Comparison of ENCODE assay signal across 8 cellular contexts in genomic region chr9:124218438-124219289, GRCh38. TPM values are rescaled to one million over a fixed set of nuclear protein-coding genes. Genes with fewer than 3 reads are reported as not detected.
A peak's percentile ranks its signal among the peaks of the same experiment; 100 is the strongest.
DNase-seq lines count a peak whose midpoint lies in the region; ATAC-seq and TF ChIP-seq lines count a peak whose summit lies in the region.

No MANE protein-coding gene starts in this region.

- peak overlapping the region in 1 of 9 donors; percentile 55 for H3K27ac Mint-ChIP-seq in naive thymus-derived CD4-positive, alpha-beta T cell
- no peak overlapping the region for H3K27ac Mint-ChIP-seq in endothelial cell (ENCODE audit: unreplicated experiment)

- no peaks in the 10 kb centered on the region for H3K27me3 ChIP-seq in naive thymus-derived CD4-positive, alpha-beta T cell (ENCODE audit: control insufficient read depth in 2 of 2, insufficient read depth in 2 of 2, low read length in 2 of 2)

- CTCF ChIA-PET in naive thymus-derived CD4-positive, alpha-beta T cell (lab: Charles Lee): no interaction called here

- POLR2A ChIA-PET in naive thymus-derived CD4-positive, alpha-beta T cell (lab: Charles Lee): no interaction called here

- H3K36me3 Mint-ChIP-seq in naive thymus-derived CD4-positive, alpha-beta T cell: no peaks in the 10 kb centered on the region
- no peaks in the 10 kb centered on the region for H3K36me3 Mint-ChIP-seq in endothelial cell (ENCODE audit: low read depth, unreplicated experiment)

- H3K9me3 Mint-ChIP-seq in naive thymus-derived CD4-positive, alpha-beta T cell: peaks cover 0 to 5% (median 0%) of the 10 kb centered on the region in 11 donors
- H3K9me3 Mint-ChIP-seq in endothelial cell (ENCODE audit: unreplicated experiment): no peaks in the 10 kb centered on the region

- H3K4me1 Mint-ChIP-seq in naive thymus-derived CD4-positive, alpha-beta T cell: peaks cover 13 to 68% (median 38%) of the 10 kb centered on the region in 7 donors
- peaks cover 28% of the 10 kb centered on the region for H3K4me1 Mint-ChIP-seq in endothelial cell (ENCODE audit: unreplicated experiment)

- H3K4me3 Mint-ChIP-seq in naive thymus-derived CD4-positive, alpha-beta T cell: peak overlapping the region in 1 of 10 donors; percentile 21
- no peak overlapping the region for H3K4me3 Mint-ChIP-seq in endothelial cell (ENCODE audit: unreplicated experiment)

- H3K4me1 ChIP-seq in naive thymus-derived CD4-positive, alpha-beta T cell (ENCODE audit: control insufficient read depth in 2 of 2, insufficient read depth in 2 of 2, low read length in 2 of 2): peaks cover 16 to 57% of the 10 kb centered on the region in 2 donors

- ATAC-seq in GM19328 (IDR thresholded peaks at IDR 0.05; ENCODE audit: unreplicated experiment) (peak; percentile 40), HG03196 (IDR thresholded peaks at IDR 0.05; ENCODE audit: unreplicated experiment) (peak; percentile 41)
- ATAC-seq in naive thymus-derived CD4-positive, alpha-beta T cell: peak; percentile 68

- TF ChIP-seq CTCF in coronary artery (IDR thresholded peaks at IDR 0.05) (no peak), endothelial cell (IDR thresholded peaks at IDR 0.05; ENCODE audit: unreplicated experiment) (no peak)

- H3K27me3 Mint-ChIP-seq in naive thymus-derived CD4-positive, alpha-beta T cell: peaks cover 0 to 3% (median 0%) of the 10 kb centered on the region in 5 donors
- peaks cover 12% of the 10 kb centered on the region for H3K27me3 Mint-ChIP-seq in endothelial cell (ENCODE audit: unreplicated experiment)

- intact Hi-C loops in naive thymus-derived CD4-positive, alpha-beta T cell (cut with micrococcal nuclease): no loop called here

- H3K9me3 ChIP-seq in naive thymus-derived CD4-positive, alpha-beta T cell (ENCODE audit: control insufficient read depth in 2 of 3, low read length in 3 of 3): no peaks in the 10 kb centered on the region

- peak overlapping the region in 1 of 2 donors; percentile 69 for H3K27ac ChIP-seq in coronary artery
- H3K27ac ChIP-seq in naive thymus-derived CD4-positive, alpha-beta T cell (ENCODE audit: low read depth, low read length): no peak overlapping the region

- no peaks in the 10 kb centered on the region for H3K36me3 ChIP-seq in naive thymus-derived CD4-positive, alpha-beta T cell (ENCODE audit: control insufficient read depth in 2 of 3, insufficient read depth in 3 of 3, low read length in 3 of 3)

- DNase-seq in CD1c-positive myeloid dendritic cell (ENCODE audit: extremely low spot score): peak; percentile 94
- peak; percentile 73 for DNase-seq in SIG-M5 (lab: John Stamatoyannopoulos, UW)
- peak; percentile 72 for DNase-seq in coronary artery (ENCODE audit: low spot score)
- DNase-seq in naive thymus-derived CD4-positive, alpha-beta T cell: peak in 1 of 9 donors; percentile 62
- no peak for DNase-seq in endothelial cell (ENCODE audit: low spot score)
- no peak for DNase-seq in NCI-H748 (lab: John Stamatoyannopoulos, UW; ENCODE audit: unreplicated experiment)

- no peak overlapping the region for H3K4me3 ChIP-seq in coronary artery
- H3K4me3 ChIP-seq in naive thymus-derived CD4-positive, alpha-beta T cell (ENCODE audit: low read length): no peak overlapping the region

RNA-seq across cellular contexts. Expression of gene NEK6, which starts 39.1 kb away (rescaled TPM):
- 10 to 100 TPM in 1 of 5 experiments, 1 to 10 TPM in 4; 1.9 to 32.8 (median 2.8) TPM for total RNA-seq in naive thymus-derived CD4-positive, alpha-beta T cell
- under 1 TPM; 0.43 to 0.54 TPM for polyA plus RNA-seq in naive thymus-derived CD4-positive, alpha-beta T cell
- 43.9 TPM for total RNA-seq in endothelial cell (ENCODE audit: unreplicated experiment)

Comparison
In these comparisons a context has a peak if more than half of its experiments do, and no peak if none do; other contexts are left out.
1. DNase-seq: peak in CD1c-positive myeloid dendritic cell (single experiment), SIG-M5 (single experiment) and coronary artery (single experiment); none in endothelial cell (single experiment) and NCI-H748 (single experiment).
2. Peak in every context shown above with its lines, with median percentiles within 50 percentile points of each other: ATAC-seq.